Comparison of ENCODE assay signal across 8 cellular contexts in genomic region chr16:14632693-14633569, GRCh38. TPM values are rescaled to one million over a fixed set of nuclear protein-coding genes. Genes with fewer than 3 reads are reported as not detected.
DNase-seq lines count a peak whose midpoint lies in the region; ATAC-seq, FAIRE-seq and TF ChIP-seq lines count a peak whose summit lies in the region.

A gene with protein sequence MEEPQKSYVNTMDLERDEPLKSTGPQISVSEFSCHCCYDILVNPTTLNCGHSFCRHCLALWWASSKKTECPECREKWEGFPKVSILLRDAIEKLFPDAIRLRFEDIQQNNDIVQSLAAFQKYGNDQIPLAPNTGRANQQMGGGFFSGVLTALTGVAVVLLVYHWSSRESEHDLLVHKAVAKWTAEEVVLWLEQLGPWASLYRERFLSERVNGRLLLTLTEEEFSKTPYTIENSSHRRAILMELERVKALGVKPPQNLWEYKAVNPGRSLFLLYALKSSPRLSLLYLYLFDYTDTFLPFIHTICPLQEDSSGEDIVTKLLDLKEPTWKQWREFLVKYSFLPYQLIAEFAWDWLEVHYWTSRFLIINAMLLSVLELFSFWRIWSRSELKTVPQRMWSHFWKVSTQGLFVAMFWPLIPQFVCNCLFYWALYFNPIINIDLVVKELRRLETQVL (plus strand): TSS chr16:14632951. CDS start chr16:14644347, 11,396 bp downstream.

- DNase-seq in Calu3, result peak; percentile 99
- DNase-seq in activated CD8-positive, alpha-beta memory T cell treated with anti-CD3 and anti-CD28 coated beads, Interleukin-2, amount 50 U/mL, for 4 hours, result peak; percentile 99
- peak; percentile 92 to 97 for DNase-seq in mesothelial cell of epicardium (ENCODE audit: low spot score in 2 of 2, unreplicated experiment in 2 of 2)
- DNase-seq in stimulated activated CD8-positive, alpha-beta memory T cell treated with anti-CD3 and anti-CD28 coated beads, Interleukin-15, amount 100 ng/mL, for 48 hours (ENCODE audit: low read depth in 2 of 2), result peak; percentile 99

- H4K20me1 ChIP-seq in OCI-LY1 (ENCODE audit: insufficient read depth, low read length), result no peaks in the 10 kb centered on the region

- H3K4me3 Mint-ChIP-seq in Calu3 (ENCODE audit: low read depth, unreplicated experiment) (peak within 1 kb of the TSS; percentile 98), mesothelial cell of epicardium (peak within 1 kb of the TSS; percentile 100)

- CTCF ChIA-PET in Calu3 (lab: Charles Lee), result interaction anchor here (0.6 kb wide), 1 partner anchor 412 kb away, joined by 7 read pairs; no protein-coding TSS in a partner anchor

- H3K9me3 ChIP-seq in HUES64 (ENCODE audit: insufficient read depth, low read depth, low read length), result no peaks in the 10 kb centered on the region
- no peaks in the 10 kb centered on the region for H3K9me3 ChIP-seq in OCI-LY1 (ENCODE audit: low read length)

- no peak within 1 kb of the TSS for H2AFZ ChIP-seq in OCI-LY1 (ENCODE audit: low read length)

- H3K36me3 ChIP-seq in HUES64 (ENCODE audit: insufficient read depth, low read length), result peaks cover 13% of the 10 kb centered on the region
- H3K36me3 ChIP-seq in OCI-LY1 (ENCODE audit: insufficient read depth, low read length), result peaks cover 30% of the 10 kb centered on the region

- peaks cover 61% of the 10 kb centered on the region for H3K79me2 ChIP-seq in OCI-LY1 (ENCODE audit: insufficient read depth, low read length)

- H3K4me2 ChIP-seq in OCI-LY1 (ENCODE audit: low read length), result peak within 1 kb of the TSS; percentile 97

- H3K9me3 Mint-ChIP-seq in Calu3 (ENCODE audit: low read depth, unreplicated experiment) (peaks cover 3% of the 10 kb centered on the region), mesothelial cell of epicardium (peaks cover 3% of the 10 kb centered on the region)

- H3K4me1 ChIP-seq in HUES64 (ENCODE audit: insufficient read depth, low read length) (peaks cover 39% of the 10 kb centered on the region), OCI-LY1 (ENCODE audit: insufficient read depth, low read length, severe bottlenecking) (peaks cover 39% of the 10 kb centered on the region)

- H3K4me3 ChIP-seq in HUES64 (ENCODE audit: low read length), result peak within 1 kb of the TSS; percentile 86
- peak within 1 kb of the TSS; percentile 99 for H3K4me3 ChIP-seq in OCI-LY1 (ENCODE audit: low read depth, low read length, poor library complexity, severe bottlenecking)

- H3K9ac ChIP-seq in HUES64 (ENCODE audit: low read depth, low read length), result peak within 1 kb of the TSS; percentile 92
- peak within 1 kb of the TSS; percentile 98 for H3K9ac ChIP-seq in OCI-LY1 (ENCODE audit: low read length)

- no TSS peak for BruUV-seq in Calu3 (replicated peaks; lab: Mats Ljungman, UMichigan)

- peak; percentile 74 for FAIRE-seq in endometrium (lab: Jason Lieb, UNC)

- H3K36me3 Mint-ChIP-seq in Calu3 (ENCODE audit: insufficient read depth, unreplicated experiment) (peaks cover 71% of the 10 kb centered on the region), mesothelial cell of epicardium (no peaks in the 10 kb centered on the region)

- intact Hi-C loops in Calu3 (cut with micrococcal nuclease; ENCODE audit: unreplicated experiment), result no loop called here

- H3F3A ChIP-seq in OCI-LY1 (ENCODE audit: insufficient read depth, low read length), result no peaks in the 10 kb centered on the region

- TF ChIP-seq CTCF in Calu3 (IDR thresholded peaks at IDR 0.05; ENCODE audit: unreplicated experiment) (no peak), OCI-LY1 (IDR thresholded peaks at IDR 0.05; ENCODE audit: low read length) (no peak), mesothelial cell of epicardium (IDR thresholded peaks at IDR 0.05; ENCODE audit: unreplicated experiment) (no peak)

- H3K27ac ChIP-seq in HUES64 (ENCODE audit: low read depth, low read length) (peak within 1 kb of the TSS; percentile 93), OCI-LY1 (ENCODE audit: low read depth, low read length, poor library complexity, severe bottlenecking) (peak within 1 kb of the TSS; percentile 75)

- under 1% methylated on average over 69 of the region's 69 CpGs for WGBS in HUES64

- peak within 1 kb of the TSS; percentile 98 for H3K27ac Mint-ChIP-seq in Calu3 (ENCODE audit: unreplicated experiment)
- peak within 1 kb of the TSS; percentile 99 for H3K27ac Mint-ChIP-seq in mesothelial cell of epicardium

- H3K9me2 ChIP-seq in OCI-LY1 (ENCODE audit: low read depth, low read length), result no peaks in the 10 kb centered on the region

- no peaks in the 10 kb centered on the region for H3K27me3 Mint-ChIP-seq in Calu3 (ENCODE audit: unreplicated experiment)
- no peaks in the 10 kb centered on the region for H3K27me3 Mint-ChIP-seq in mesothelial cell of epicardium (ENCODE audit: low read depth)

- H3K27me3 ChIP-seq in HUES64 (ENCODE audit: insufficient read depth, low read length) (no peaks in the 10 kb centered on the region), OCI-LY1 (ENCODE audit: insufficient read depth, low read length) (no peaks in the 10 kb centered on the region)

- H3K4me1 Mint-ChIP-seq in Calu3 (ENCODE audit: low read depth, unreplicated experiment) (peaks cover 56% of the 10 kb centered on the region), mesothelial cell of epicardium (peaks cover 39% of the 10 kb centered on the region)

- peak; percentile 77 for ATAC-seq in GM21447 (IDR thresholded peaks at IDR 0.05; ENCODE audit: unreplicated experiment)

RNA-seq across cellular contexts. Expression of the gene that starts here (rescaled TPM):
- 83.8 and 97.9 TPM in 2 replicates for total RNA-seq in Calu3 (2022)
- polyA plus RNA-seq in HUES64 (2013, experiment 1 of 2), result 58.5 TPM
- polyA plus RNA-seq in HUES64 (2013, experiment 2 of 2), result 69.0 TPM
- 57.0 to 60.7 TPM (median 57.5 TPM) in 3 replicates for total RNA-seq in mesothelial cell of epicardium

Comparison
In these comparisons a context has a peak if more than half of its experiments do, and no peak if none do; other contexts are left out.
1. Peak in every context shown above with its lines: DNase-seq, ATAC-seq, H3K4me3 ChIP-seq and H3K27ac ChIP-seq.